In the genomic region with DNA sequence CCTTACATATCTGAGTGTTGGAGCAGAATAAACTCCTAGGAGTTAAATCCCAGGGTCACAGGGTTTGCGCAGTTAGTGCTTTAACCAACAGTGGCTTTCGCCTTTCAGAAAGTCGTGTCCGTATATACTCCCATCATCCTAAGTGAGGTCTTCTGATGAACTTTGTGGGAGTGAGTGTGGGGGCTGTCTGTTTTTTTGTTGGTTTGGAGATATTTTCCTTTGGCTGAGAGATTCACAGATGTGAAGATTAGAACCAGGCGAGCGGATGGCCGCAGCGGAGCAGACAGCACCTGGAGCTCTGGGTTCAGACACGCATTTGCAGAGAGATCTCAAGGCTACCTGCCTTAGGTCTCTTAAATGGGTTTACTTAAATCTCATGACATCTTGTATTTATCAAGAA, we compare ENCODE assay signal across 19 cellular contexts. TPM values are rescaled to one million over a fixed set of nuclear protein-coding genes. Genes with fewer than 3 reads are reported as not detected.
DNase-seq lines count a peak whose midpoint lies in the region; ATAC-seq and TF ChIP-seq lines count a peak whose summit lies in the region.
"Had no signal": no experiment of that assay in that cellular context is flagged by ENCODE, and none has a peak within 500 bp of the region (broad histone marks: within the 10 kb centered on the region; RNA-seq: fewer than 3 reads in every experiment).

No MANE protein-coding gene starts in this region.

- DNase-seq in NCI-H748 (lab: John Stamatoyannopoulos, UW; ENCODE audit: unreplicated experiment) (peak; percentile 10), NCI-H748 treated with DMSO at 0.1 percent for 48 hours (lab: John Stamatoyannopoulos, UW) (no peak), neural progenitor cell (ENCODE audit: low spot score) (no peak), KBM-7 (no peak), NCI-H128 (lab: John Stamatoyannopoulos, UW; ENCODE audit: unreplicated experiment) (no peak), cerebellum (ENCODE audit: low spot score) (no peak)
- DNase-seq: Calu3; CD8-positive, alpha-beta T cell; DND-41; EL; GM23248; HCEC 1CT had no signal

- peaks cover 48% of the 10 kb centered on the region for H3K4me1 ChIP-seq in BLaER1
- H3K4me1 ChIP-seq in neural progenitor cell, result no peaks in the 10 kb centered on the region

- ATAC-seq in SK-N-SH treated with all-trans-retinoic acid at 6 μM for 48 hours, result no peak
- ATAC-seq: CD8-positive, alpha-beta T cell; GM12878 had no signal

- in situ Hi-C loops in KBM-7 (cut with MboI; ENCODE audit: low pct_unique_long_range_greater_than_20kb, low sequenced_read_pairs), result no loop called here

- no peak overlapping the region for H3K4me3 ChIP-seq in BLaER1
- no peak overlapping the region for H3K4me3 ChIP-seq in neural progenitor cell
- H3K4me3 ChIP-seq: BLaER1 treated with 17β-estradiol and CSF1 and Interleukin-3, amounts not matched to agents 10 nM and 100 nM; GM12878; GM23248 had no signal

- peaks cover 5% of the 10 kb centered on the region for H3K9me3 Mint-ChIP-seq in neural progenitor cell
- H3K9me3 Mint-ChIP-seq: CD8-positive, alpha-beta T cell had no signal

- H2AFZ ChIP-seq in neural progenitor cell (replicated peaks), result no peak overlapping the region
- H2AFZ ChIP-seq: GM23248 had no signal

- H3K27me3 Mint-ChIP-seq in neural progenitor cell (ENCODE audit: insufficient read depth, low read depth), result peaks cover 2% of the 10 kb centered on the region

- peaks cover 2% of the 10 kb centered on the region for H3K36me3 Mint-ChIP-seq in neural progenitor cell
- H3K36me3 Mint-ChIP-seq: CD8-positive, alpha-beta T cell had no signal

- peak overlapping the region; percentile 39 for H3K27ac Mint-ChIP-seq in neural progenitor cell
- H3K27ac Mint-ChIP-seq: CD8-positive, alpha-beta T cell had no signal

- H3K79me2 ChIP-seq in neural progenitor cell (ENCODE audit: low read depth), result no peaks in the 10 kb centered on the region

- H3K9me3 ChIP-seq in BLaER1 (peaks cover 11% of the 10 kb centered on the region; the same call in 1 of the 2 replicates), neural progenitor cell (ENCODE audit: low read depth) (no peaks in the 10 kb centered on the region)

- H3K27ac ChIP-seq in BLaER1, result no peak overlapping the region
- no peak overlapping the region for H3K27ac ChIP-seq in neural progenitor cell
- H3K27ac ChIP-seq: 22Rv1; BLaER1 treated with 17β-estradiol and CSF1 and Interleukin-3, amounts not matched to agents 10 nM and 100 nM; GM23248 had no signal

- no peak overlapping the region for H3K4me3 Mint-ChIP-seq in neural progenitor cell
- H3K4me3 Mint-ChIP-seq: CD8-positive, alpha-beta T cell had no signal

- H3F3A ChIP-seq in neural progenitor cell (ENCODE audit: low read depth), result peaks cover 9% of the 10 kb centered on the region

- TF ChIP-seq CTCF in neural progenitor cell (IDR thresholded peaks at IDR 0.05), result no peak

- H4K20me1 ChIP-seq in BLaER1 (no peaks in the 10 kb centered on the region), neural progenitor cell (ENCODE audit: low read depth) (no peaks in the 10 kb centered on the region)
- H4K20me1 ChIP-seq: BLaER1 treated with 17β-estradiol and CSF1 and Interleukin-3, amounts not matched to agents 10 nM and 100 nM had no signal

- H3K4me1 Mint-ChIP-seq in neural progenitor cell, result no peaks in the 10 kb centered on the region

- H3K36me3 ChIP-seq in BLaER1 (no peaks in the 10 kb centered on the region), neural progenitor cell (no peaks in the 10 kb centered on the region)
- H3K36me3 ChIP-seq: BLaER1 treated with 17β-estradiol and CSF1 and Interleukin-3, amounts not matched to agents 10 nM and 100 nM had no signal

- H3K27me3 ChIP-seq in BLaER1 (no peaks in the 10 kb centered on the region), neural progenitor cell (no peaks in the 10 kb centered on the region)
- H3K27me3 ChIP-seq: BLaER1 treated with 17β-estradiol and CSF1 and Interleukin-3, amounts not matched to agents 10 nM and 100 nM had no signal

- H3K9ac ChIP-seq in BLaER1 (no peak overlapping the region), neural progenitor cell (no peak overlapping the region)
- H3K9ac ChIP-seq: BLaER1 treated with 17β-estradiol and CSF1 and Interleukin-3, amounts not matched to agents 10 nM and 100 nM; GM23248 had no signal

- H3K4me2 ChIP-seq in BLaER1 (0 out of 2 replicates have a peak overlapping the region, but pooled peaks have one; percentile 9), neural progenitor cell (no peak overlapping the region)

TF ChIP-seq in SK-N-SH treated with all-trans-retinoic acid at 6 μM for 48 hours, 23 proteins besides CTCF, POLR2A, EP300 and RAD21:
- TF ChIP-seq ZC3H10 (CRISPR knock-in tag; IDR thresholded peaks at IDR 0.05) (no peak), PATZ1 (CRISPR knock-in tag; IDR thresholded peaks at IDR 0.05; ENCODE audit: borderline replicate concordance) (no peak), POU6F1 (CRISPR knock-in tag; IDR thresholded peaks at IDR 0.05; ENCODE audit: borderline replicate concordance, low read depth) (no peak), ARNTL (CRISPR knock-in tag; IDR thresholded peaks at IDR 0.05; ENCODE audit: borderline replicate concordance, low read depth) (no peak), GLIS3 (CRISPR knock-in tag; IDR thresholded peaks at IDR 0.05) (no peak), ZNF8 (CRISPR knock-in tag; IDR thresholded peaks at IDR 0.05) (no peak), TCF4 (CRISPR knock-in tag; IDR thresholded peaks at IDR 0.05; ENCODE audit: borderline replicate concordance) (peak; percentile 50; the same call in 1 of the 2 replicates)
TF ChIP-seq in SK-N-SH treated with all-trans-retinoic acid at 6 μM for 48 hours: peak in this region for 1.

RNA-seq across cellular contexts. Expression of gene AK8, which starts 57.5 kb away (rescaled TPM):
- total RNA-seq in neural progenitor cell (ENCODE audit: low replicate concordance) (0.43 and 0.71 TPM in 2 replicates), cerebellum (1.3 TPM)
- total RNA-seq: A673; CD8-positive, alpha-beta T cell; GM12878; HT-29 had no signal

RNA-seq across cellular contexts. Expression of gene SPACA9, which starts 58.2 kb away (rescaled TPM):
- total RNA-seq in neural progenitor cell (ENCODE audit: low replicate concordance), result 1.9 and 2.4 TPM in 2 replicates
- 3.1 TPM for total RNA-seq in cerebellum
